In the genomic region with DNA sequence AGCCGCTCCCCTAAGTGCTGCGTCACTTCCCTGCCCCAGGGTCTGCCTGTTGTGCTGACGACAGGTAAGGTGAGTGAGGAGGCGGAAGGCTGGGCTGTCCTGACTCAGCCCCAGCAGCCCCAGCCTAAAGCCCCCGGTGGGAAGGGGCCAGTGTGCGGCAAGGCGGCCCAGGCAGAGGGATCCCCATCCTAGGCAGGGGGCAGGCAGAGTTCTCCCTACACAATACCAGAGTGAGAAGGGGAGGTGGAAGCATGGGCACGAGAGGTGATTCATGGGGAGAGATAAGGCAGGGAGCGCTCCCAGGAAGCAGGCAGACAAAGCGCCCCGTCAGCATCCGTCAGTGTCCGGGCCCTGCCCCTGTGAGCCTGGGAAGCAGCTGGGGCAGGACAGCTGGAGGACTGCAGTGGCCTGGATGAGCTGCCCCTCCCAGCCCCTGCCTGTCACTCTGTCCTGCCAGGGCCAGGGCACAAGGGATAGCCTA, we compare ENCODE assay signal across 18 cellular contexts. TPM values are rescaled to one million over a fixed set of nuclear protein-coding genes. Genes with fewer than 3 reads are reported as not detected.
DNase-seq lines count a peak whose midpoint lies in the region; ATAC-seq, FAIRE-seq and TF ChIP-seq lines count a peak whose summit lies in the region.
"Had no signal": no experiment of that assay in that cellular context is flagged by ENCODE, and none has a peak within 500 bp of the region (broad histone marks: within the 10 kb centered on the region; RNA-seq: fewer than 3 reads in every experiment).

No MANE protein-coding gene starts in this region.

- FAIRE-seq in K562 (lab: Jason Lieb, UNC), result no peak
- FAIRE-seq: GM12878, TTC549 had no signal

- TF ChIP-seq CTCF in cardiac muscle cell (IDR thresholded peaks at IDR 0.05; ENCODE audit: low read depth, low read length) (no peak), K562 (IDR thresholded peaks at IDR 0.05 in 2 of 3, conservative IDR thresholded peaks at IDR 0.05 in 1 of 3; ENCODE audit: insufficient read depth in 2 of 3, low read depth in 1 of 3, low read length in 3 of 3) (no peak), suprapubic skin (IDR thresholded peaks at IDR 0.05) (no peak)

- H3K4me3 ChIP-seq in cardiac muscle cell (no peak overlapping the region), K562 (no peak overlapping the region), suprapubic skin (peak overlapping the region; percentile 68), Karpas-422 (ENCODE audit: low read length) (no peak overlapping the region)
- H3K4me3 ChIP-seq: GM12878 had no signal

- H3K36me3 ChIP-seq in cardiac muscle cell (no peaks in the 10 kb centered on the region), K562 (ENCODE audit: control insufficient read depth, insufficient read depth, low read length) (peaks cover 29% of the 10 kb centered on the region; the same call in 2 of the 3 replicates), suprapubic skin (no peaks in the 10 kb centered on the region), Karpas-422 (ENCODE audit: insufficient read depth, low read length) (no peaks in the 10 kb centered on the region; the same call in 1 of the 2 replicates)

- POLR2A ChIA-PET in K562 (lab: Yijun Ruan, JAX), result interaction anchor here (0.9 to 1.1 kb wide), 3 partner anchors 13 to 40 kb away, joined by 3 to 4 read pairs (median 4); no protein-coding TSS in a partner anchor

- intact Hi-C loops in left ventricle myocardium superior (cut with micrococcal nuclease), result no loop called here
- intact Hi-C loops in K562 (cut with micrococcal nuclease), result no loop called here
- intact Hi-C loops in left colon (cut with DNase I, micrococcal nuclease), result no loop called here

- H3K4me1 ChIP-seq in cardiac muscle cell (ENCODE audit: low read depth) (peaks cover 6% of the 10 kb centered on the region), K562 (replicated peaks in 1 of 2; ENCODE audit: control insufficient read depth in 2 of 2, insufficient read depth in 2 of 2, low read length in 2 of 2) (peaks cover 32 to 66% of the 10 kb centered on the region in 2 experiments), suprapubic skin (peaks cover 76% of the 10 kb centered on the region), Karpas-422 (ENCODE audit: low read length) (peaks cover 28% of the 10 kb centered on the region)

- H3K9me3 Mint-ChIP-seq in activated naive CD8-positive, alpha-beta T cell treated with anti-CD3 and anti-CD28 coated beads for 36 hours, result peaks cover 2% of the 10 kb centered on the region

- CTCF ChIA-PET in K562 (lab: Yijun Ruan, JAX; ENCODE audit: low intra/inter-chr PET ratio), result no interaction called here

- no peak overlapping the region for H3K4me3 Mint-ChIP-seq in activated naive CD8-positive, alpha-beta T cell treated with anti-CD3 and anti-CD28 coated beads for 36 hours

- TF ChIP-seq EP300 in K562 (IDR thresholded peaks at IDR 0.05; ENCODE audit: low read length) (no peak), suprapubic skin (IDR thresholded peaks at IDR 0.05) (no peak)

- peaks cover 3% of the 10 kb centered on the region for H3K9me1 ChIP-seq in K562 (ENCODE audit: control insufficient read depth, insufficient read depth, low read length)

- no peak overlapping the region for H3K27ac Mint-ChIP-seq in activated naive CD8-positive, alpha-beta T cell treated with anti-CD3 and anti-CD28 coated beads for 36 hours

- H3K79me2 ChIP-seq in K562 (ENCODE audit: control insufficient read depth, insufficient read depth, low read length) (peaks cover 13% of the 10 kb centered on the region; the same call in 2 of the 3 replicates), Karpas-422 (ENCODE audit: low read length) (peaks cover 18% of the 10 kb centered on the region)

- DNase-seq in cardiac muscle cell (ENCODE audit: low read depth in 1 of 2, low spot score in 1 of 2) (peak in 1 of 2 donors; percentile 66), left ventricle myocardium superior (no peak), K562 (ENCODE audit: extremely low read depth in 1 of 4, low spot score in 3 of 4) (peak; percentile 22 to 32 (median 27)), left colon (peak in 1 of 2 donors; percentile 57), suprapubic skin (ENCODE audit: low spot score in 2 of 2) (no peak), ecto neural progenitor cell (ENCODE audit: low spot score) (no peak), Karpas-422 (no peak)
- no peak for DNase-seq in activated naive CD8-positive, alpha-beta T cell treated with anti-CD3 and anti-CD28 coated beads for 36 hours
- DNase-seq: DMS153; effector CD4-positive, alpha-beta T cell; hippocampal formation; NCI-H2171; OCI-M1; stimulated activated CD4-positive, alpha-beta T cell treated with anti-CD3 and anti-CD28 coated beads, Interleukin-12 subunit alpha, Interleukin-12 subunit beta, amount 100 ng/mL, for 4 hours had no signal

- TF ChIP-seq RAD21 in K562 (CRISPR knock-in tag; conservative IDR thresholded peaks at IDR 0.05 in 1 of 2, IDR thresholded peaks at IDR 0.05 in 1 of 2), result no peak

- H3K36me3 Mint-ChIP-seq in activated naive CD8-positive, alpha-beta T cell treated with anti-CD3 and anti-CD28 coated beads for 36 hours, result peaks cover 27% of the 10 kb centered on the region

- H3K9me2 ChIP-seq in Karpas-422 (replicated peaks; ENCODE audit: insufficient read depth, low read length), result no peaks in the 10 kb centered on the region

- H3K27ac ChIP-seq in cardiac muscle cell (peak overlapping the region; percentile 30), K562 (ENCODE audit: extremely low read depth, low read depth, low read length) (no peak overlapping the region), suprapubic skin (peak overlapping the region; percentile 88), Karpas-422 (ENCODE audit: low read length) (no peak overlapping the region)

- H2AFZ ChIP-seq in K562 (ENCODE audit: low read depth, low read length) (no peak overlapping the region), Karpas-422 (ENCODE audit: low read length) (no peak overlapping the region)

- H3K27me3 Mint-ChIP-seq in activated naive CD8-positive, alpha-beta T cell treated with anti-CD3 and anti-CD28 coated beads for 36 hours, result no peaks in the 10 kb centered on the region

- no peak for TF ChIP-seq POLR2A in K562 (conservative IDR thresholded peaks at IDR 0.05)
- TF ChIP-seq POLR2A in suprapubic skin (IDR thresholded peaks at IDR 0.05), result no peak

- no TSS peak for BruUV-seq in K562 (replicated peaks; lab: Mats Ljungman, UMichigan)

- WGBS in K562 (ENCODE audit: insufficient coverage, low coverage, missing lambda C conversion rate), result 75% methylated on average over 7 of the region's 13 CpGs
- WGBS in suprapubic skin, result 55% methylated on average over 10 of the region's 13 CpGs

- H3K9me3 ChIP-seq in cardiac muscle cell (ENCODE audit: low read depth), result no peaks in the 10 kb centered on the region
- H3K9me3 ChIP-seq in K562 (replicated peaks; ENCODE audit: control insufficient read depth, insufficient read depth, low read depth, low read length), result no peaks in the 10 kb centered on the region
- H3K9me3 ChIP-seq in suprapubic skin, result no peaks in the 10 kb centered on the region
- no peaks in the 10 kb centered on the region for H3K9me3 ChIP-seq in Karpas-422 (ENCODE audit: low read length)

- in situ Hi-C loops in K562 (cut with MboI), result no loop called here

- peaks cover 25% of the 10 kb centered on the region for H3K4me1 Mint-ChIP-seq in activated naive CD8-positive, alpha-beta T cell treated with anti-CD3 and anti-CD28 coated beads for 36 hours

- H3K4me2 ChIP-seq in K562 (ENCODE audit: insufficient read depth, low read length) (no peak overlapping the region), Karpas-422 (ENCODE audit: low read depth, low read length, poor library complexity, severe bottlenecking) (no peak overlapping the region)

- H3K27me3 ChIP-seq in cardiac muscle cell (no peaks in the 10 kb centered on the region), K562 (ENCODE audit: control insufficient read depth in 2 of 2, insufficient read depth in 2 of 2, low read length in 2 of 2) (no peaks in the 10 kb centered on the region), suprapubic skin (no peaks in the 10 kb centered on the region), Karpas-422 (ENCODE audit: low read length) (no peaks in the 10 kb centered on the region)

- H3K9ac ChIP-seq in K562 (ENCODE audit: insufficient read depth in 1 of 2, low read depth in 2 of 2, low read length in 2 of 2), result peak overlapping the region in 1 of 2 experiments; percentile 45; a peak in 1 of 4 replicates
- no peak overlapping the region for H3K9ac ChIP-seq in Karpas-422 (ENCODE audit: low read length)

- ATAC-seq in left ventricle myocardium superior, result no peak
- no peak; the same call in 2 of the 3 replicates for ATAC-seq in K562
- ATAC-seq in left colon, result peak; percentile 25
- ATAC-seq: GM12878 had no signal

- H4K20me1 ChIP-seq in K562 (replicated peaks; ENCODE audit: control insufficient read depth, insufficient read depth, low read length) (peaks cover 28% of the 10 kb centered on the region), Karpas-422 (ENCODE audit: insufficient read depth, low read depth, low read length) (no peaks in the 10 kb centered on the region)

RNA-seq across cellular contexts. Expression of gene FAM83G, which starts 4.0 kb away (rescaled TPM):
- total RNA-seq in cardiac muscle cell (2.7 and 8.0 TPM in 2 replicates), left ventricle myocardium superior (2.3 TPM), K562 (2014; rRNA removed) (7.6 and 12.9 TPM in 2 replicates), K562 (2014; rRNA removed; fragmentation: Illumina TruSeq; extraction: Trizol) (1.9 and 2.3 TPM in 2 replicates), K562 (2015; rRNA removed; fragmentation: Illumina TruSeq; extraction: Trizol) (4.2 and 5.6 TPM in 2 replicates), K562 (2021) (9.1 and 10.3 TPM in 2 replicates), left colon (10 to 100 TPM; 29.7 to 34.7 TPM), suprapubic skin (100 to 1,000 TPM; 205 to 261 (median 210) TPM)
- polyA plus RNA-seq in cardiac muscle cell (0.83 and 3.3 TPM in 2 replicates), K562 (2011; rRNA removed) (3.4 and 4.2 TPM in 2 replicates), K562 (2014; fragmentation: Illumina TruSeq; extraction: Trizol) (4.8 and 6.5 TPM in 2 replicates), K562 (2014; fragmentation: Nextera tagmentation; extraction: Ambion mirVana) (under 1 TPM in 1 of 2 experiments, not detected in 1; 0.04 TPM), K562 (2014; rRNA removed) (5.5 and 5.7 TPM in 2 replicates)
- 8.8 and 26.9 TPM in 2 replicates for total RNA-seq in K562 (2011; cell fraction: chromatin; rRNA removed; ENCODE audit: low replicate concordance)
- total RNA-seq in K562 (2011; cell fraction: nucleolus; rRNA removed), result 22.8 and 25.7 TPM in 2 replicates
- total RNA-seq in K562 (2011; cell fraction: nucleoplasm; rRNA removed), result 11.5 and 13.5 TPM in 2 replicates
- 3.5 and 6.6 TPM in 2 replicates for polyA plus RNA-seq in K562 (2011; cell fraction: cytosol; rRNA removed)
- 9.7 and 20.5 TPM in 2 replicates for polyA plus RNA-seq in K562 (2011; cell fraction: nucleus; rRNA removed)
- 4.2 and 5.3 TPM in 2 replicates for polyA plus RNA-seq in K562 (2012)
- 3.2 and 4.8 TPM in 2 replicates for polyA minus RNA-seq in K562 (2011; rRNA and poly(A)+ RNA removed)
- 5.2 and 5.4 TPM in 2 replicates for polyA minus RNA-seq in K562 (2011; cell fraction: cytosol; rRNA and poly(A)+ RNA removed)
- 7.1 and 7.9 TPM in 2 replicates for polyA minus RNA-seq in K562 (2011; cell fraction: nucleus; rRNA and poly(A)+ RNA removed)
- 10 to 100 TPM; 10.3 to 10.4 TPM for total RNA-seq in activated naive CD8-positive, alpha-beta T cell treated with anti-CD3 and anti-CD28 coated beads for 36 hours
- 9.2 and 22.9 TPM in 2 replicates for total RNA-seq in Karpas-422 (2014; rRNA removed; shearing (Covaris generic); ENCODE audit: low replicate concordance)

RNA-seq across cellular contexts. Expression of gene GRAP, which starts 46.2 kb away (rescaled TPM):
- 0.46 and 1.5 TPM in 2 replicates for total RNA-seq in cardiac muscle cell
- polyA plus RNA-seq in cardiac muscle cell, result 0.80 TPM in 1 of 2 replicates, not detected in the other
- total RNA-seq in left ventricle myocardium superior, result 2.2 TPM
- total RNA-seq in K562 (2011; cell fraction: chromatin; rRNA removed; ENCODE audit: low replicate concordance), result not detected in 2 replicates
- total RNA-seq in K562 (2011; cell fraction: nucleolus; rRNA removed), result 0.17 and 0.79 TPM in 2 replicates
- not detected in 2 replicates for total RNA-seq in K562 (2011; cell fraction: nucleoplasm; rRNA removed)
- not detected in 2 replicates for total RNA-seq in K562 (2014; rRNA removed)
- not detected in 2 replicates for total RNA-seq in K562 (2014; rRNA removed; fragmentation: Illumina TruSeq; extraction: Trizol)
- 0.11 TPM in 1 of 2 replicates, not detected in the other for total RNA-seq in K562 (2015; rRNA removed; fragmentation: Illumina TruSeq; extraction: Trizol)
- 0.07 and 0.27 TPM in 2 replicates for total RNA-seq in K562 (2021)
- 0.05 and 0.07 TPM in 2 replicates for polyA plus RNA-seq in K562 (2011; rRNA removed)
- 0.04 and 0.07 TPM in 2 replicates for polyA plus RNA-seq in K562 (2011; cell fraction: cytosol; rRNA removed)
- polyA plus RNA-seq in K562 (2011; cell fraction: nucleus; rRNA removed), result 0.37 TPM in 1 of 2 replicates, not detected in the other
- polyA plus RNA-seq in K562 (2012), result 0.29 TPM in 1 of 2 replicates, not detected in the other
- not detected in 2 replicates for polyA plus RNA-seq in K562 (2014; fragmentation: Illumina TruSeq; extraction: Trizol)
- polyA plus RNA-seq in K562 (2014; fragmentation: Nextera tagmentation; extraction: Ambion mirVana), result not detected
- 0.41 TPM in 1 of 2 replicates, not detected in the other for polyA plus RNA-seq in K562 (2014; rRNA removed)
- polyA minus RNA-seq in K562 (2011; rRNA and poly(A)+ RNA removed), result not detected in 2 replicates
- polyA minus RNA-seq in K562 (2011; cell fraction: cytosol; rRNA and poly(A)+ RNA removed), result not detected in 2 replicates
- polyA minus RNA-seq in K562 (2011; cell fraction: nucleus; rRNA and poly(A)+ RNA removed), result 0.27 TPM in 1 of 2 replicates, not detected in the other
- 1 to 10 TPM in 1 of 2 donors, under 1 TPM in 1; 0.79 to 1.5 TPM for total RNA-seq in left colon
- total RNA-seq in suprapubic skin, result 1 to 10 TPM; 1.1 to 3.1 (median 1.9) TPM
- total RNA-seq in activated naive CD8-positive, alpha-beta T cell treated with anti-CD3 and anti-CD28 coated beads for 36 hours, result 10 to 100 TPM; 14.5 to 14.8 TPM
- 17.6 and 29.9 TPM in 2 replicates for total RNA-seq in Karpas-422 (2014; rRNA removed; shearing (Covaris generic); ENCODE audit: low replicate concordance)

RNA-seq across cellular contexts. Expression of gene SLC5A10, which starts 48.6 kb away (rescaled TPM):
- total RNA-seq in cardiac muscle cell, result 0.06 TPM in 1 of 2 replicates, not detected in the other
- not detected in 2 replicates for polyA plus RNA-seq in cardiac muscle cell
- not detected for total RNA-seq in left ventricle myocardium superior
- 0.51 TPM in 1 of 2 replicates, not detected in the other for total RNA-seq in K562 (2011; cell fraction: chromatin; rRNA removed; ENCODE audit: low replicate concordance)
- total RNA-seq in K562 (2011; cell fraction: nucleolus; rRNA removed), result 0.17 and 0.39 TPM in 2 replicates
- 0.37 and 0.46 TPM in 2 replicates for total RNA-seq in K562 (2011; cell fraction: nucleoplasm; rRNA removed)
- 0.09 TPM in 1 of 2 replicates, not detected in the other for total RNA-seq in K562 (2014; rRNA removed)
- not detected in 2 replicates for total RNA-seq in K562 (2014; rRNA removed; fragmentation: Illumina TruSeq; extraction: Trizol)
- total RNA-seq in K562 (2015; rRNA removed; fragmentation: Illumina TruSeq; extraction: Trizol), result 0.04 TPM in 1 of 2 replicates, not detected in the other
- total RNA-seq in K562 (2021), result not detected in 2 replicates
- 0.01 and 0.03 TPM in 2 replicates for polyA plus RNA-seq in K562 (2011; rRNA removed)
- polyA plus RNA-seq in K562 (2011; cell fraction: cytosol; rRNA removed), result 0.01 TPM in 1 of 2 replicates, not detected in the other
- 0.06 TPM in 2 replicates for polyA plus RNA-seq in K562 (2011; cell fraction: nucleus; rRNA removed)
- polyA plus RNA-seq in K562 (2012), result 0.04 and 0.07 TPM in 2 replicates
- 0.04 TPM in 1 of 2 replicates, not detected in the other for polyA plus RNA-seq in K562 (2014; fragmentation: Illumina TruSeq; extraction: Trizol)
- polyA plus RNA-seq in K562 (2014; fragmentation: Nextera tagmentation; extraction: Ambion mirVana), result not detected
- polyA plus RNA-seq in K562 (2014; rRNA removed), result 0.03 and 0.05 TPM in 2 replicates
- not detected in 2 replicates for polyA minus RNA-seq in K562 (2011; rRNA and poly(A)+ RNA removed)
- polyA minus RNA-seq in K562 (2011; cell fraction: cytosol; rRNA and poly(A)+ RNA removed), result not detected in 2 replicates
- polyA minus RNA-seq in K562 (2011; cell fraction: nucleus; rRNA and poly(A)+ RNA removed), result 0.13 and 0.22 TPM in 2 replicates
- under 1 TPM in 1 of 2 donors, not detected in 1; 0.31 TPM for total RNA-seq in left colon
- total RNA-seq in suprapubic skin, result 1 to 10 TPM in 2 of 4 donors, under 1 TPM in 2; 0.31 to 1.5 (median 0.94) TPM
- not detected for total RNA-seq in activated naive CD8-positive, alpha-beta T cell treated with anti-CD3 and anti-CD28 coated beads for 36 hours
- not detected in 2 replicates for total RNA-seq in Karpas-422 (2014; rRNA removed; shearing (Covaris generic); ENCODE audit: low replicate concordance)
- total RNA-seq: A673, ureter had no signal

Comparison
In these comparisons a context has a peak if more than half of its experiments do, and no peak if none do; other contexts are left out.
1. DNase-seq: peak in K562 (4 of 4); none in left ventricle myocardium superior (single experiment), suprapubic skin (0 of 2), ecto neural progenitor cell (single experiment), activated naive CD8-positive, alpha-beta T cell treated with anti-CD3 and anti-CD28 coated beads for 36 hours (single experiment) and Karpas-422 (single experiment).
2. H3K27ac ChIP-seq: peak in cardiac muscle cell (single experiment) and suprapubic skin (single experiment); none in K562 (single experiment) and Karpas-422 (single experiment).